In the genomic region with DNA sequence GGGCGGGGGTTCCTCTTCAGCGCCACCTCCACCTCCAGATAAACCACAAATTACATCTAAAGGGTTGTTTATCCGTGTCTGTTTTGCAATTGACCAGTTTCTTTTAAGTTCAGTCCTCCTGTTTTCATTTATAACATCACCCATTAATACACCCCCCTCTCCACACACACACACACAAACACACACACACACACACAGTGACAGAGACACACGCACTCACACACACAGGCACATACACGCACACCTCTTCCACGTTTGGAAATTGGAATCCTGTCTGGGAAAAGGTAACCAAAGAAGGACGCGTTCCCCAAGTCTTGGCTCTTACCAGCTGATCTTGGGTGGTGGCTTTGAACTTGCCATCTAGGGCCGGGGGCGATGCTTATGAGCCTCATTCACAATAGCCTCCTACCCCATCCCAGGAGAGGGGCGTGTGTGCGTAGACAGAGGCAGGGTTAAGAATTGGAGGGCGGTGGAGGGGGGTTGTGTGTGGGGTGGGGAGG, we compare ENCODE assay signal across 3 cellular contexts.
TF ChIP-seq lines count a peak whose summit lies in the region.

No MANE protein-coding gene starts in this region.

TF ChIP-seq in SK-N-SH, 30 proteins besides CTCF, POLR2A, EP300 and RAD21 (continued from another document):
- TF ChIP-seq, protein P1, sequence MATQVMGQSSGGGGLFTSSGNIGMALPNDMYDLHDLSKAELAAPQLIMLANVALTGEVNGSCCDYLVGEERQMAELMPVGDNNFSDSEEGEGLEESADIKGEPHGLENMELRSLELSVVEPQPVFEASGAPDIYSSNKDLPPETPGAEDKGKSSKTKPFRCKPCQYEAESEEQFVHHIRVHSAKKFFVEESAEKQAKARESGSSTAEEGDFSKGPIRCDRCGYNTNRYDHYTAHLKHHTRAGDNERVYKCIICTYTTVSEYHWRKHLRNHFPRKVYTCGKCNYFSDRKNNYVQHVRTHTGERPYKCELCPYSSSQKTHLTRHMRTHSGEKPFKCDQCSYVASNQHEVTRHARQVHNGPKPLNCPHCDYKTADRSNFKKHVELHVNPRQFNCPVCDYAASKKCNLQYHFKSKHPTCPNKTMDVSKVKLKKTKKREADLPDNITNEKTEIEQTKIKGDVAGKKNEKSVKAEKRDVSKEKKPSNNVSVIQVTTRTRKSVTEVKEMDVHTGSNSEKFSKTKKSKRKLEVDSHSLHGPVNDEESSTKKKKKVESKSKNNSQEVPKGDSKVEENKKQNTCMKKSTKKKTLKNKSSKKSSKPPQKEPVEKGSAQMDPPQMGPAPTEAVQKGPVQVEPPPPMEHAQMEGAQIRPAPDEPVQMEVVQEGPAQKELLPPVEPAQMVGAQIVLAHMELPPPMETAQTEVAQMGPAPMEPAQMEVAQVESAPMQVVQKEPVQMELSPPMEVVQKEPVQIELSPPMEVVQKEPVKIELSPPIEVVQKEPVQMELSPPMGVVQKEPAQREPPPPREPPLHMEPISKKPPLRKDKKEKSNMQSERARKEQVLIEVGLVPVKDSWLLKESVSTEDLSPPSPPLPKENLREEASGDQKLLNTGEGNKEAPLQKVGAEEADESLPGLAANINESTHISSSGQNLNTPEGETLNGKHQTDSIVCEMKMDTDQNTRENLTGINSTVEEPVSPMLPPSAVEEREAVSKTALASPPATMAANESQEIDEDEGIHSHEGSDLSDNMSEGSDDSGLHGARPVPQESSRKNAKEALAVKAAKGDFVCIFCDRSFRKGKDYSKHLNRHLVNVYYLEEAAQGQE (IDR thresholded peaks at IDR 0.05; ENCODE audit: low read depth, low read length) = no peak
- TF ChIP-seq NFIC (IDR thresholded peaks at IDR 0.05; ENCODE audit: borderline replicate concordance) (no peak), RXRA (IDR thresholded peaks at IDR 0.05; ENCODE audit: borderline replicate concordance, low read depth) (no peak), FOXJ3 (CRISPR knock-in tag; IDR thresholded peaks at IDR 0.05) (no peak)
TF ChIP-seq in SK-N-SH: peak in this region for 0.

TF ChIP-seq in SK-N-SH treated with all-trans-retinoic acid at 6 μM for 48 hours, 23 proteins besides CTCF, POLR2A, EP300 and RAD21:
- TF ChIP-seq, protein P2, sequence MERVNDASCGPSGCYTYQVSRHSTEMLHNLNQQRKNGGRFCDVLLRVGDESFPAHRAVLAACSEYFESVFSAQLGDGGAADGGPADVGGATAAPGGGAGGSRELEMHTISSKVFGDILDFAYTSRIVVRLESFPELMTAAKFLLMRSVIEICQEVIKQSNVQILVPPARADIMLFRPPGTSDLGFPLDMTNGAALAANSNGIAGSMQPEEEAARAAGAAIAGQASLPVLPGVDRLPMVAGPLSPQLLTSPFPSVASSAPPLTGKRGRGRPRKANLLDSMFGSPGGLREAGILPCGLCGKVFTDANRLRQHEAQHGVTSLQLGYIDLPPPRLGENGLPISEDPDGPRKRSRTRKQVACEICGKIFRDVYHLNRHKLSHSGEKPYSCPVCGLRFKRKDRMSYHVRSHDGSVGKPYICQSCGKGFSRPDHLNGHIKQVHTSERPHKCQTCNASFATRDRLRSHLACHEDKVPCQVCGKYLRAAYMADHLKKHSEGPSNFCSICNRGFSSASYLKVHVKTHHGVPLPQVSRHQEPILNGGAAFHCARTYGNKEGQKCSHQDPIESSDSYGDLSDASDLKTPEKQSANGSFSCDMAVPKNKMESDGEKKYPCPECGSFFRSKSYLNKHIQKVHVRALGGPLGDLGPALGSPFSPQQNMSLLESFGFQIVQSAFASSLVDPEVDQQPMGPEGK (CRISPR knock-in tag; IDR thresholded peaks at IDR 0.05; ENCODE audit: borderline replicate concordance) = no peak
- no peak for TF ChIP-seq ZC3H10 (CRISPR knock-in tag; IDR thresholded peaks at IDR 0.05)
- TF ChIP-seq ARNTL (CRISPR knock-in tag; IDR thresholded peaks at IDR 0.05; ENCODE audit: borderline replicate concordance, low read depth) = no peak
- TF ChIP-seq ZFP30 (CRISPR knock-in tag; IDR thresholded peaks at IDR 0.05) = no peak
- TF ChIP-seq, protein P3, sequence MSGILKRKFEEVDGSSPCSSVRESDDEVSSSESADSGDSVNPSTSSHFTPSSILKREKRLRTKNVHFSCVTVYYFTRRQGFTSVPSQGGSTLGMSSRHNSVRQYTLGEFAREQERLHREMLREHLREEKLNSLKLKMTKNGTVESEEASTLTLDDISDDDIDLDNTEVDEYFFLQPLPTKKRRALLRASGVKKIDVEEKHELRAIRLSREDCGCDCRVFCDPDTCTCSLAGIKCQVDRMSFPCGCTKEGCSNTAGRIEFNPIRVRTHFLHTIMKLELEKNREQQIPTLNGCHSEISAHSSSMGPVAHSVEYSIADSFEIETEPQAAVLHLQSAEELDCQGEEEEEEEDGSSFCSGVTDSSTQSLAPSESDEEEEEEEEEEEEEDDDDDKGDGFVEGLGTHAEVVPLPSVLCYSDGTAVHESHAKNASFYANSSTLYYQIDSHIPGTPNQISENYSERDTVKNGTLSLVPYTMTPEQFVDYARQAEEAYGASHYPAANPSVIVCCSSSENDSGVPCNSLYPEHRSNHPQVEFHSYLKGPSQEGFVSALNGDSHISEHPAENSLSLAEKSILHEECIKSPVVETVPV (CRISPR knock-in tag; IDR thresholded peaks at IDR 0.05) = no peak
- TF ChIP-seq, protein P4, sequence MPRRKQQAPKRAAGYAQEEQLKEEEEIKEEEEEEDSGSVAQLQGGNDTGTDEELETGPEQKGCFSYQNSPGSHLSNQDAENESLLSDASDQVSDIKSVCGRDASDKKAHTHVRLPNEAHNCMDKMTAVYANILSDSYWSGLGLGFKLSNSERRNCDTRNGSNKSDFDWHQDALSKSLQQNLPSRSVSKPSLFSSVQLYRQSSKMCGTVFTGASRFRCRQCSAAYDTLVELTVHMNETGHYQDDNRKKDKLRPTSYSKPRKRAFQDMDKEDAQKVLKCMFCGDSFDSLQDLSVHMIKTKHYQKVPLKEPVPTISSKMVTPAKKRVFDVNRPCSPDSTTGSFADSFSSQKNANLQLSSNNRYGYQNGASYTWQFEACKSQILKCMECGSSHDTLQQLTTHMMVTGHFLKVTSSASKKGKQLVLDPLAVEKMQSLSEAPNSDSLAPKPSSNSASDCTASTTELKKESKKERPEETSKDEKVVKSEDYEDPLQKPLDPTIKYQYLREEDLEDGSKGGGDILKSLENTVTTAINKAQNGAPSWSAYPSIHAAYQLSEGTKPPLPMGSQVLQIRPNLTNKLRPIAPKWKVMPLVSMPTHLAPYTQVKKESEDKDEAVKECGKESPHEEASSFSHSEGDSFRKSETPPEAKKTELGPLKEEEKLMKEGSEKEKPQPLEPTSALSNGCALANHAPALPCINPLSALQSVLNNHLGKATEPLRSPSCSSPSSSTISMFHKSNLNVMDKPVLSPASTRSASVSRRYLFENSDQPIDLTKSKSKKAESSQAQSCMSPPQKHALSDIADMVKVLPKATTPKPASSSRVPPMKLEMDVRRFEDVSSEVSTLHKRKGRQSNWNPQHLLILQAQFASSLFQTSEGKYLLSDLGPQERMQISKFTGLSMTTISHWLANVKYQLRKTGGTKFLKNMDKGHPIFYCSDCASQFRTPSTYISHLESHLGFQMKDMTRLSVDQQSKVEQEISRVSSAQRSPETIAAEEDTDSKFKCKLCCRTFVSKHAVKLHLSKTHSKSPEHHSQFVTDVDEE (CRISPR knock-in tag; IDR thresholded peaks at IDR 0.05) = no peak
- no peak for TF ChIP-seq ZFP3 (CRISPR knock-in tag; IDR thresholded peaks at IDR 0.05)
- TF ChIP-seq SNAI2 (CRISPR knock-in tag; IDR thresholded peaks at IDR 0.05) = no peak
- no peak for TF ChIP-seq GLIS3 (CRISPR knock-in tag; IDR thresholded peaks at IDR 0.05)
- TF ChIP-seq CSDC2 (CRISPR knock-in tag; IDR thresholded peaks at IDR 0.05) = no peak
- TF ChIP-seq ZNF8 (CRISPR knock-in tag; IDR thresholded peaks at IDR 0.05) = no peak
- no peak for TF ChIP-seq TCF4 (CRISPR knock-in tag; IDR thresholded peaks at IDR 0.05; ENCODE audit: borderline replicate concordance)
- no peak for TF ChIP-seq TOX (CRISPR knock-in tag; IDR thresholded peaks at IDR 0.05; ENCODE audit: borderline replicate concordance)

TF ChIP-seq in WTC11, 78 proteins besides CTCF, POLR2A, EP300 and RAD21 (continued from another document):
- TF ChIP-seq, protein P5, sequence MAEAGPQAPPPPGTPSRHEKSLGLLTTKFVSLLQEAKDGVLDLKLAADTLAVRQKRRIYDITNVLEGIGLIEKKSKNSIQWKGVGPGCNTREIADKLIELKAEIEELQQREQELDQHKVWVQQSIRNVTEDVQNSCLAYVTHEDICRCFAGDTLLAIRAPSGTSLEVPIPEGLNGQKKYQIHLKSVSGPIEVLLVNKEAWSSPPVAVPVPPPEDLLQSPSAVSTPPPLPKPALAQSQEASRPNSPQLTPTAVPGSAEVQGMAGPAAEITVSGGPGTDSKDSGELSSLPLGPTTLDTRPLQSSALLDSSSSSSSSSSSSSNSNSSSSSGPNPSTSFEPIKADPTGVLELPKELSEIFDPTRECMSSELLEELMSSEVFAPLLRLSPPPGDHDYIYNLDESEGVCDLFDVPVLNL (CRISPR knock-in tag; IDR thresholded peaks at IDR 0.05; ENCODE audit: borderline replicate concordance, low read depth) = no peak
- no peak for TF ChIP-seq ZNF121 (CRISPR knock-in tag; IDR thresholded peaks at IDR 0.05)
